In the genomic region with DNA sequence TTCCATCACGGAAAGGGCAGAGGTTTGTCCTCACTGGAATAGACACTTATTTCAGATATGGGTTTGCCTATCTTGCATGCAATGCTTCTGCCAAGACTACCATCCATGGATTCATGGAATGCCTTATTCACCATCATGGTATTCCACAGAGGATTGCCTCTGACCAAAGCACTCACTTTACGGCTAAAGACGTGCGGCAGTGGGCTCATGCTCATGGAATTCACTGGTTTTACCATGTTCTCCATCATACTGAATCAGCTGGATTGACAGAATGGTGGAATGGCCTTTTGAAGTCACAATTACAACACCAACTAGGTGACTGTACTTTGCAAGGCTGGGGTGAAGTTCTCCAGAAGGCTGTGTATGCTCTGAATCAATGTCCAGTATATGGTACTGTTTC, we compare ENCODE assay signal across 8 cellular contexts. TPM values are rescaled to one million over a fixed set of nuclear protein-coding genes. Genes with fewer than 3 reads are reported as not detected.
A peak's percentile ranks its signal among the peaks of the same experiment; 100 is the strongest.
DNase-seq lines count a peak whose midpoint lies in the region; ATAC-seq, FAIRE-seq and TF ChIP-seq lines count a peak whose summit lies in the region.
"Not testable (repeated sequence)": the region's sequence is repeated elsewhere in the genome, so short reads cannot be mapped to it uniquely, and the experiment has no call there.

No MANE protein-coding gene starts in this region.

- not testable (repeated sequence) for H2BK12ac ChIP-seq in trophoblast cell (ENCODE audit: low read length)

- not testable (repeated sequence) for H3K79me1 ChIP-seq in IMR-90 (ENCODE audit: low read depth in 1 of 2, low read length in 2 of 2); trophoblast cell (ENCODE audit: low read length)

- H3K56ac ChIP-seq in IMR-90 (ENCODE audit: extremely low read depth, insufficient read depth, low read length), result not testable (repeated sequence)

- not testable (repeated sequence) for H4K20me1 ChIP-seq in IMR-90 (ENCODE audit: insufficient read depth, low read length); astrocyte (ENCODE audit: insufficient read depth, low read length)

- TF ChIP-seq CTCF in AG10803 (conservative IDR thresholded peaks at IDR 0.05; ENCODE audit: low read length); HFFc6 (IDR thresholded peaks at IDR 0.05); IMR-90 (conservative IDR thresholded peaks at IDR 0.05; ENCODE audit: low read depth, low read length); astrocyte (IDR thresholded peaks at IDR 0.05; ENCODE audit: insufficient read depth, low read depth, low read length); fibroblast of mammary gland (conservative IDR thresholded peaks at IDR 0.05; ENCODE audit: control insufficient read depth, insufficient read depth, low read depth, low read length): not testable (repeated sequence)

- H3K4me1 Mint-ChIP-seq in HFFc6 (ENCODE audit: low read depth), result peaks cover 14% of the 10 kb centered on the region
- not testable (repeated sequence) for H3K4me1 Mint-ChIP-seq in astrocyte (ENCODE audit: low read depth, unreplicated experiment)

- not testable (repeated sequence) for H3K9me1 ChIP-seq in IMR-90 (ENCODE audit: insufficient read depth, low read length)

- not testable (repeated sequence) for H4K8ac ChIP-seq in IMR-90 (ENCODE audit: low read depth in 2 of 2, low read length in 2 of 2); trophoblast cell (ENCODE audit: low read depth, low read length)

- not testable (repeated sequence) for H2BK20ac ChIP-seq in IMR-90 (ENCODE audit: low read depth, low read length)

- H3K27ac ChIP-seq in IMR-90 (ENCODE audit: insufficient read depth, low read length); astrocyte (ENCODE audit: low read depth, low read length); trophoblast cell (ENCODE audit: low read depth, low read length): not testable (repeated sequence)

- not testable (repeated sequence) for H3K14ac ChIP-seq in IMR-90 (replicated peaks; ENCODE audit: low read depth, low read length); trophoblast cell (ENCODE audit: low read length)

- not testable (repeated sequence) for H2BK5ac ChIP-seq in IMR-90 (ENCODE audit: low read depth, low read length, poor library complexity, severe bottlenecking); trophoblast cell (ENCODE audit: low read depth, low read length, poor library complexity)

- CTCF ChIA-PET in IMR-90 (lab: Yijun Ruan, JAX), result not testable (repeated sequence)

- not testable (repeated sequence) for H2AFZ ChIP-seq in IMR-90 (replicated peaks; ENCODE audit: low read length, poor library complexity); astrocyte (ENCODE audit: low read depth, low read length); trophoblast cell (ENCODE audit: insufficient read depth, low read length, poor library complexity)

- H3K27ac Mint-ChIP-seq in HFFc6; astrocyte (ENCODE audit: unreplicated experiment): not testable (repeated sequence)

- FAIRE-seq in astrocyte (lab: Jason Lieb, UNC), result not testable (repeated sequence)

- POLR2A ChIA-PET in IMR-90 (lab: Charles Lee; ENCODE audit: unreplicated experiment), result not testable (repeated sequence)

- not testable (repeated sequence) for H3K4ac ChIP-seq in IMR-90 (ENCODE audit: low read depth, low read length); trophoblast cell (ENCODE audit: low read depth, low read length)

- not testable (repeated sequence) for H2BK120ac ChIP-seq in IMR-90 (ENCODE audit: low read depth, low read length); trophoblast cell (ENCODE audit: insufficient read depth, low read length, poor library complexity)

- 51% methylated on average over 3 of the region's 4 CpGs; no CpG with 5 or more reads in 1 of the 2 experiments for WGBS in IMR-90 (ENCODE audit: extremely low coverage in 2 of 2, insufficient read length in 1 of 2), 2 experiments
- no CpG with 5 or more reads among the region's 4 CpGs for WGBS in trophoblast cell (ENCODE audit: extremely low coverage, insufficient coverage, insufficient read length)

- not testable (repeated sequence) for H2AK9ac ChIP-seq in IMR-90 (replicated peaks; ENCODE audit: low read depth, low read length, poor library complexity)

- not testable (repeated sequence) for H3K4me2 ChIP-seq in IMR-90 (ENCODE audit: low read depth, low read length); astrocyte (ENCODE audit: low read length); trophoblast cell (ENCODE audit: low read length)

- TF ChIP-seq RAD21 in IMR-90 (IDR thresholded peaks at IDR 0.05; ENCODE audit: low read length), result not testable (repeated sequence)

- not testable (repeated sequence) for H3K36me3 Mint-ChIP-seq in HFFc6 (ENCODE audit: low read depth); astrocyte (ENCODE audit: low read depth, unreplicated experiment)

- H3K27me3 ChIP-seq in IMR-90 (ENCODE audit: control insufficient read depth, insufficient read depth, low read length); astrocyte (ENCODE audit: insufficient read depth, low read length); trophoblast cell (ENCODE audit: insufficient read depth, low read length): not testable (repeated sequence)

- not testable (repeated sequence) for H3K23ac ChIP-seq in IMR-90 (ENCODE audit: low read depth, low read length); trophoblast cell (ENCODE audit: low read length)

- not testable (repeated sequence) for H4K5ac ChIP-seq in IMR-90 (ENCODE audit: low read depth, low read length)

- BruUV-seq in IMR-90 (replicated peaks; lab: Mats Ljungman, UMichigan), result not testable (repeated sequence)

- H3K9me3 ChIP-seq in IMR-90 (ENCODE audit: control insufficient read depth, insufficient read depth, low read length); astrocyte (ENCODE audit: insufficient read depth, low read depth, low read length); trophoblast cell (ENCODE audit: insufficient read depth, low read depth, low read length): not testable (repeated sequence)

- H4K91ac ChIP-seq in IMR-90 (ENCODE audit: insufficient read depth, low read depth, low read length); trophoblast cell (ENCODE audit: low read depth, low read length): not testable (repeated sequence)

- intact Hi-C loops in IMR-90 (cut with micrococcal nuclease), result not testable (repeated sequence)

- not testable (repeated sequence) for H4K12ac ChIP-seq in trophoblast cell (ENCODE audit: low read depth, low read length)

- not testable (repeated sequence) for H3K9me3 Mint-ChIP-seq in HFFc6; astrocyte (ENCODE audit: unreplicated experiment)

- not testable (repeated sequence) for H3K36me3 ChIP-seq in IMR-90 (ENCODE audit: control insufficient read depth, insufficient read depth, low read length); astrocyte (ENCODE audit: insufficient read depth, low read length); trophoblast cell (ENCODE audit: control insufficient read depth in 1 of 2, insufficient read depth in 2 of 2, low read length in 2 of 2)

- H3K79me2 ChIP-seq in astrocyte (ENCODE audit: insufficient read depth, low read length); trophoblast cell (ENCODE audit: control insufficient read depth, insufficient read depth, low read length, poor library complexity): not testable (repeated sequence)

- not testable (repeated sequence) for ATAC-seq in IMR-90 (ENCODE audit: low read depth)

- peak; percentile 56 for DNase-seq in AG10803 (ENCODE audit: low read depth)
- DNase-seq in ELR (ENCODE audit: low read depth), result peak; percentile 63
- peak; percentile 78 for DNase-seq in HFFc6
- DNase-seq in IMR-90, result peak; percentile 68
- peak; percentile 31 for DNase-seq in RPMI7951 (ENCODE audit: low read depth)
- DNase-seq in astrocyte (ENCODE audit: low read depth), result peak; percentile 62
- DNase-seq in fibroblast of mammary gland (ENCODE audit: low read depth), result peak; percentile 25
- DNase-seq in trophoblast cell, result peak; percentile 94 to 95

- H3K18ac ChIP-seq in IMR-90 (ENCODE audit: low read depth, low read length); trophoblast cell (ENCODE audit: low read length): not testable (repeated sequence)

- dilution Hi-C loops in IMR-90 (cut with HindIII; ENCODE audit: low sequenced_read_pairs, unreplicated experiment), result not testable (repeated sequence)

- not testable (repeated sequence) for H2AK5ac ChIP-seq in IMR-90 (ENCODE audit: low read depth, low read length); trophoblast cell (ENCODE audit: low read length)

- not testable (repeated sequence) for H3K4me3 Mint-ChIP-seq in HFFc6; astrocyte (ENCODE audit: unreplicated experiment)

- not testable (repeated sequence) for TF ChIP-seq POLR2A in IMR-90 (IDR thresholded peaks at IDR 0.05; ENCODE audit: low read depth, low read length)

- not testable (repeated sequence) for H3K4me3 ChIP-seq in AG10803 (ENCODE audit: low read length); IMR-90 (ENCODE audit: insufficient read depth, low read depth, low read length); astrocyte (ENCODE audit: insufficient read depth, low read depth, low read length); fibroblast of mammary gland (ENCODE audit: control insufficient read depth, low read depth, low read length); trophoblast cell (ENCODE audit: low read depth, low read length)

- H3K9ac ChIP-seq in IMR-90 (ENCODE audit: low read depth, low read length); astrocyte (ENCODE audit: low read length); trophoblast cell (ENCODE audit: low read length): not testable (repeated sequence)

- not testable (repeated sequence) for H3K4me1 ChIP-seq in IMR-90 (ENCODE audit: control insufficient read depth, insufficient read depth, low read length); astrocyte (ENCODE audit: insufficient read depth, low read length); trophoblast cell (ENCODE audit: control insufficient read depth in 1 of 2, insufficient read depth in 2 of 2, low read length in 2 of 2)

- H3K27me3 Mint-ChIP-seq in HFFc6 (ENCODE audit: insufficient read depth), result peaks cover 28% of the 10 kb centered on the region
- not testable (repeated sequence) for H3K27me3 Mint-ChIP-seq in astrocyte (ENCODE audit: low read depth, unreplicated experiment)

- in situ Hi-C loops in IMR-90 (cut with MboI; ENCODE audit: low sequenced_read_pairs), result not testable (repeated sequence)

- H2BK15ac ChIP-seq in IMR-90 (ENCODE audit: low read depth, low read length), result not testable (repeated sequence)

RNA-seq across cellular contexts. Expression of a gene that starts 22.1 kb away (rescaled TPM):
- total RNA-seq in HFFc6 (2021; fragmentation: NEBNext Ultra II Directional; extraction: Animal tissue kit (Norgen Biotek cat#: 25700)), result 1 to 10 TPM; 4.3 to 5.8 (median 5.4) TPM
- total RNA-seq in IMR-90 (2012; rRNA removed), result 13.6 and 15.3 TPM in 2 replicates
- polyA plus RNA-seq in IMR-90 (2012; rRNA removed), result 6.2 and 6.8 TPM in 2 replicates
- 3.5 and 3.7 TPM in 2 replicates for polyA plus RNA-seq in IMR-90 (2012; cell fraction: cytosol; rRNA removed)
- 16.7 and 23.4 TPM in 2 replicates for polyA plus RNA-seq in IMR-90 (2012; cell fraction: nucleus; rRNA removed; ENCODE audit: low replicate concordance)
- 7.6 and 9.9 TPM in 2 replicates for total RNA-seq in RPMI7951 (2014; rRNA removed; shearing (Covaris generic))
- 5.8 and 6.3 TPM in 2 replicates for total RNA-seq in astrocyte
- 5.8 and 6.3 TPM in 2 replicates for polyA plus RNA-seq in trophoblast cell (2013)

RNA-seq across cellular contexts. Expression of a gene that starts 51.3 kb away (rescaled TPM):
- total RNA-seq in HFFc6 (2021; fragmentation: NEBNext Ultra II Directional; extraction: Animal tissue kit (Norgen Biotek cat#: 25700)), result 10 to 100 TPM in 5 of 6 experiments, 1 to 10 TPM in 1; 9.6 to 17.8 (median 14.7) TPM
- total RNA-seq in IMR-90 (2012; rRNA removed), result 9.7 and 12.2 TPM in 2 replicates
- polyA plus RNA-seq in IMR-90 (2012; rRNA removed), result 10.5 and 11.5 TPM in 2 replicates
- polyA plus RNA-seq in IMR-90 (2012; cell fraction: cytosol; rRNA removed), result 3.8 and 12.8 TPM in 2 replicates
- 0.52 and 5.8 TPM in 2 replicates for polyA plus RNA-seq in IMR-90 (2012; cell fraction: nucleus; rRNA removed; ENCODE audit: low replicate concordance)
- 34.1 and 41.8 TPM in 2 replicates for total RNA-seq in RPMI7951 (2014; rRNA removed; shearing (Covaris generic))
- total RNA-seq in astrocyte, result 19.7 and 28.1 TPM in 2 replicates
- polyA plus RNA-seq in trophoblast cell (2013), result 47.5 and 50.1 TPM in 2 replicates

RNA-seq across cellular contexts. Expression of a gene that starts 51.5 kb away (rescaled TPM):
- 10 to 100 TPM in 3 of 6 experiments, 1 to 10 TPM in 3; 8.9 to 12.3 (median 10.4) TPM for total RNA-seq in HFFc6 (2021; fragmentation: NEBNext Ultra II Directional; extraction: Animal tissue kit (Norgen Biotek cat#: 25700))
- 5.0 and 5.6 TPM in 2 replicates for total RNA-seq in IMR-90 (2012; rRNA removed)
- 5.9 and 7.2 TPM in 2 replicates for polyA plus RNA-seq in IMR-90 (2012; rRNA removed)
- 3.4 and 3.6 TPM in 2 replicates for polyA plus RNA-seq in IMR-90 (2012; cell fraction: cytosol; rRNA removed)
- polyA plus RNA-seq in IMR-90 (2012; cell fraction: nucleus; rRNA removed; ENCODE audit: low replicate concordance), result 8.3 and 25.2 TPM in 2 replicates
- 7.6 and 11.1 TPM in 2 replicates for total RNA-seq in RPMI7951 (2014; rRNA removed; shearing (Covaris generic))
- 8.9 and 9.2 TPM in 2 replicates for total RNA-seq in astrocyte
- polyA plus RNA-seq in trophoblast cell (2013), result 2.9 and 3.2 TPM in 2 replicates

Comparison
In these comparisons a context has a peak if more than half of its experiments do, and no peak if none do; other contexts are left out.
1. DNase-seq: peak in every context shown above with its lines; median percentile 94 in trophoblast cell; 78 in HFFc6; 68 in IMR-90; 63 in ELR; 62 in astrocyte; 56 in AG10803; 31 in RPMI7951; 25 in fibroblast of mammary gland.